ENCODE assay signal across 34 cellular contexts in genomic region chr3:9208713-9209112, GRCh38.
"Had no signal": no experiment of that assay in that cellular context is flagged by ENCODE, and none has a peak within 500 bp of the region (broad histone marks: within the 10 kb centered on the region; RNA-seq: fewer than 3 reads in every experiment).

No MANE protein-coding gene starts in this region.

- ATAC-seq: activated CD4-positive, CD25-positive, alpha-beta regulatory T cell treated with anti-CD3 and anti-CD28 coated beads, Interleukin-2, amount 50 U/mL, for 24 hours; activated CD8-positive, alpha-beta memory T cell treated with anti-CD3 and anti-CD28 coated beads, Interleukin-2, amount 10 ng/mL, durations not matched to agents 7 days and 5 days; activated CD8-positive, alpha-beta T cell treated with anti-CD3 and anti-CD28 coated beads, Interleukin-2, amount 10 ng/mL, durations not matched to agents 7 days and 5 days; activated naive CD4-positive, alpha-beta T cell treated with anti-CD3 and anti-CD28 coated beads, Interleukin-2, amount 50 U/mL, for 72 hours; gastroesophageal sphincter; heart right ventricle; T-helper 17 cell had no signal

- H3K4me3 ChIP-seq: ascending aorta, coronary artery, dorsolateral prefrontal cortex, esophagus muscularis mucosa, gastroesophageal sphincter, heart right ventricle had no signal

- H3K27ac ChIP-seq: ascending aorta, brain microvascular endothelial cell, coronary artery, esophagus muscularis mucosa, gastroesophageal sphincter, heart right ventricle, WERI-Rb-1 had no signal

- H3K36me3 Mint-ChIP-seq: activated CD8-positive, alpha-beta memory T cell treated with anti-CD3 and anti-CD28 coated beads, Interleukin-2, amount 10 ng/mL, durations not matched to agents 7 days and 5 days; activated naive CD4-positive, alpha-beta T cell treated with anti-CD3 and anti-CD28 coated beads, Interleukin-2, amount 50 U/mL, for 72 hours; activated naive CD8-positive, alpha-beta T cell treated with anti-CD3 and anti-CD28 coated beads, Interleukin-2, amount 10 ng/mL, durations not matched to agents 7 days and 5 days had no signal

- H3K36me3 ChIP-seq: ascending aorta, brain microvascular endothelial cell, esophagus muscularis mucosa, gastroesophageal sphincter, heart right ventricle, WERI-Rb-1 had no signal

- H3K27me3 ChIP-seq: ascending aorta, brain microvascular endothelial cell, dorsolateral prefrontal cortex, esophagus muscularis mucosa, gastroesophageal sphincter, heart right ventricle had no signal

- H3K9me3 Mint-ChIP-seq: activated B cell treated with CpG ODN at 0.5 μM for 24 hours; activated naive CD4-positive, alpha-beta T cell treated with anti-CD3 and anti-CD28 coated beads for 36 hours; activated naive CD4-positive, alpha-beta T cell treated with anti-CD3 and anti-CD28 coated beads, Interleukin-2, amount 50 U/mL, for 72 hours; activated T-helper 1 cell treated with anti-CD3 and anti-CD28 coated beads, Interleukin-12 subunit alpha, Interleukin-12 subunit beta, Interleukin-2, Interleukin-4 antibody, amounts not matched to agents 30 ng/mL and 10 ng/mL and 1 ng/mL, durations not matched to agents 14 hours and 24 hours and 36 hours; activated T-helper 2 cell treated with anti-CD3 and anti-CD28 coated beads, Interferon-gamma antibody, Interleukin-2, Interleukin-4, amounts not matched to agents 10 μg/mL and 5 μg/mL and 100 μg/mL, durations not matched to agents 14 hours and 24 hours and 36 hours; central memory CD8-positive, alpha-beta T cell; dendritic cell treated with granulocyte-macrophage colony-stimulating factor and Interleukin-4, amounts not matched to agents 40 ng/mL and 50 ng/mL, for 4 days; T-helper 2 cell treated with Interferon-gamma antibody and Interleukin-4, amounts not matched to agents 5 μg/mL and 100 μg/mL, for 36 hours had no signal

- H3K27me3 Mint-ChIP-seq: activated naive CD8-positive, alpha-beta T cell treated with anti-CD3 and anti-CD28 coated beads, Interleukin-2, amount 10 ng/mL, durations not matched to agents 7 days and 5 days; dendritic cell treated with granulocyte-macrophage colony-stimulating factor and Interleukin-4, amounts not matched to agents 40 ng/mL and 50 ng/mL, for 4 days had no signal

- FAIRE-seq: bronchial epithelial cell had no signal

- H3K4me3 Mint-ChIP-seq: activated B cell treated with CpG ODN at 0.5 μM for 24 hours; activated CD8-positive, alpha-beta memory T cell treated with anti-CD3 and anti-CD28 coated beads, Interleukin-2, amount 10 ng/mL, durations not matched to agents 7 days and 5 days; activated CD8-positive, alpha-beta T cell treated with anti-CD3 and anti-CD28 coated beads, Interleukin-2, amount 10 ng/mL, durations not matched to agents 7 days and 5 days; activated naive CD4-positive, alpha-beta T cell treated with anti-CD3 and anti-CD28 coated beads for 36 hours; activated naive CD8-positive, alpha-beta T cell treated with anti-CD3 and anti-CD28 coated beads, Interleukin-2, amount 10 ng/mL, durations not matched to agents 7 days and 5 days; activated T-helper 1 cell treated with anti-CD3 and anti-CD28 coated beads, Interleukin-12 subunit alpha, Interleukin-12 subunit beta, Interleukin-2, Interleukin-4 antibody, amounts not matched to agents 30 ng/mL and 10 ng/mL and 1 ng/mL, durations not matched to agents 14 hours and 24 hours and 36 hours; central memory CD8-positive, alpha-beta T cell; dendritic cell treated with granulocyte-macrophage colony-stimulating factor and Interleukin-4, amounts not matched to agents 40 ng/mL and 50 ng/mL, for 4 days; T-helper 17 cell; T-helper 2 cell treated with Interferon-gamma antibody and Interleukin-4, amounts not matched to agents 5 μg/mL and 100 μg/mL, for 36 hours had no signal

- H3K4me1 Mint-ChIP-seq: activated B cell treated with CpG ODN at 0.5 μM for 24 hours; central memory CD8-positive, alpha-beta T cell had no signal

- H3K9me3 ChIP-seq: ascending aorta, esophagus muscularis mucosa, gastroesophageal sphincter, heart right ventricle had no signal

- DNase-seq: activated B cell treated with CpG ODN at 0.5 μM for 24 hours; activated CD4-positive, alpha-beta T cell treated with anti-CD3 and anti-CD28 coated beads for 48 hours; activated CD4-positive, alpha-beta T cell treated with anti-CD3 and anti-CD28 coated beads, Interleukin-2, amount 50 U/mL, for 1 hour; activated CD4-positive, alpha-beta T cell treated with anti-CD3 and anti-CD28 coated beads, Interleukin-2, amount 50 U/mL, for 48 hours; activated CD8-positive, alpha-beta memory T cell treated with anti-CD3 and anti-CD28 coated beads, Interleukin-2, amount 10 ng/mL, durations not matched to agents 7 days and 5 days; activated CD8-positive, alpha-beta memory T cell treated with anti-CD3 and anti-CD28 coated beads, Interleukin-2, amount 50 U/mL, for 4 hours; activated CD8-positive, alpha-beta T cell treated with anti-CD3 and anti-CD28 coated beads, Interleukin-2, amount 10 ng/mL, durations not matched to agents 7 days and 5 days; activated effector memory CD4-positive, alpha-beta T cell treated with anti-CD3 and anti-CD28 coated beads, Interleukin-2, amount 50 U/mL, for 16 hours; activated naive CD4-positive, alpha-beta T cell treated with anti-CD3 and anti-CD28 coated beads for 36 hours; activated naive CD8-positive, alpha-beta T cell treated with anti-CD3 and anti-CD28 coated beads, Interleukin-2, amount 10 ng/mL, durations not matched to agents 7 days and 5 days; activated T-cell treated with anti-CD3 and anti-CD28 coated beads, Interleukin-2, amount 50 U/mL, for 1 hour; activated T-cell treated with anti-CD3 and anti-CD28 coated beads, Interleukin-2, amount 50 U/mL, for 48 hours; brain microvascular endothelial cell; dorsolateral prefrontal cortex; effector memory CD4-positive, alpha-beta T cell; erythroblast; foreskin melanocyte; heart right ventricle; T-helper 1 cell; T-helper 17 cell; T1000; WERI-Rb-1 had no signal

- H3K27ac Mint-ChIP-seq: activated B cell treated with CpG ODN at 0.5 μM for 24 hours; activated CD8-positive, alpha-beta memory T cell treated with anti-CD3 and anti-CD28 coated beads, Interleukin-2, amount 10 ng/mL, durations not matched to agents 7 days and 5 days; activated CD8-positive, alpha-beta T cell treated with anti-CD3 and anti-CD28 coated beads, Interleukin-2, amount 10 ng/mL, durations not matched to agents 7 days and 5 days; activated naive CD4-positive, alpha-beta T cell treated with anti-CD3 and anti-CD28 coated beads for 36 hours; activated naive CD4-positive, alpha-beta T cell treated with anti-CD3 and anti-CD28 coated beads, Interleukin-2, amount 50 U/mL, for 72 hours; activated naive CD8-positive, alpha-beta T cell treated with anti-CD3 and anti-CD28 coated beads, Interleukin-2, amount 10 ng/mL, durations not matched to agents 7 days and 5 days; activated T-helper 1 cell treated with anti-CD3 and anti-CD28 coated beads, Interleukin-12 subunit alpha, Interleukin-12 subunit beta, Interleukin-2, Interleukin-4 antibody, amounts not matched to agents 30 ng/mL and 10 ng/mL and 1 ng/mL, durations not matched to agents 14 hours and 24 hours and 36 hours; activated T-helper 2 cell treated with anti-CD3 and anti-CD28 coated beads, Interferon-gamma antibody, Interleukin-2, Interleukin-4, amounts not matched to agents 10 μg/mL and 5 μg/mL and 100 μg/mL, durations not matched to agents 14 hours and 24 hours and 36 hours; dendritic cell treated with granulocyte-macrophage colony-stimulating factor and Interleukin-4, amounts not matched to agents 40 ng/mL and 50 ng/mL, for 4 days; T-helper 17 cell; T-helper 2 cell treated with Interferon-gamma antibody and Interleukin-4, amounts not matched to agents 5 μg/mL and 100 μg/mL, for 36 hours had no signal

- H3K4me1 ChIP-seq: ascending aorta, esophagus muscularis mucosa, gastroesophageal sphincter had no signal
